10 cellular contexts compared by ENCODE assay signal in genomic region chr20:63750807-63751470, GRCh38. TPM values are rescaled to one million over a fixed set of nuclear protein-coding genes. Genes with fewer than 3 reads are reported as not detected.
DNase-seq lines count a peak whose midpoint lies in the region; ATAC-seq and TF ChIP-seq lines count a peak whose summit lies in the region.
"Had no signal": no experiment of that assay in that cellular context is flagged by ENCODE, and none has a peak within 500 bp of the region (broad histone marks: within the 10 kb centered on the region; RNA-seq: fewer than 3 reads in every experiment).

No MANE protein-coding gene starts in this region.

- H3K4me3 ChIP-seq in HUES6 (ENCODE audit: low read depth, low read length), result no peak overlapping the region; the same call in 1 of the 2 replicates
- H3K4me3 ChIP-seq: ovary had no signal

- peaks cover 32% of the 10 kb centered on the region for H3K4me1 ChIP-seq in HUES6 (ENCODE audit: control insufficient read depth, insufficient read depth, low read length)

- CTCF ChIA-PET in activated naive CD4-positive, alpha-beta T cell treated with anti-CD3 and anti-CD28 coated beads for 36 hours (lab: Charles Lee), result interaction anchor here (0.9 to 1.2 kb wide), 2 partner anchors 10 to 35 kb away, joined by 3 read pairs; no protein-coding TSS in a partner anchor

- H3K4me3 Mint-ChIP-seq in activated naive CD4-positive, alpha-beta T cell treated with anti-CD3 and anti-CD28 coated beads for 36 hours, result peak overlapping the region; percentile 52

- no peak overlapping the region for H3K27ac ChIP-seq in HUES6 (ENCODE audit: low read depth, low read length)
- H3K27ac ChIP-seq: ovary had no signal

- no peak for TF ChIP-seq POLR2A in erythroblast (IDR thresholded peaks at IDR 0.05; ENCODE audit: low read length)

- DNase-seq in T-helper 9 cell (peak; percentile 45), UCSD-AML1 (lab: John Stamatoyannopoulos, UW; ENCODE audit: unreplicated experiment) (no peak), erythroblast (lab: John Stamatoyannopoulos, UW) (no peak)
- DNase-seq in activated naive CD4-positive, alpha-beta T cell treated with anti-CD3 and anti-CD28 coated beads for 36 hours, result peak; percentile 72
- peak in 2 of 3 donors; percentile 46 to 52 for DNase-seq in stimulated activated CD4-positive, alpha-beta T cell treated with anti-CD3 and anti-CD28 coated beads, Interleukin-12 subunit alpha, Interleukin-12 subunit beta, amount 100 ng/mL, for 48 hours (ENCODE audit: low read depth in 2 of 3, low spot score in 1 of 3)
- DNase-seq: NCI-H187 treated with DMSO at 0.1 percent for 48 hours had no signal

- no peaks in the 10 kb centered on the region for H3K9me3 Mint-ChIP-seq in activated naive CD4-positive, alpha-beta T cell treated with anti-CD3 and anti-CD28 coated beads for 36 hours

- no peaks in the 10 kb centered on the region for H3K36me3 Mint-ChIP-seq in activated naive CD4-positive, alpha-beta T cell treated with anti-CD3 and anti-CD28 coated beads for 36 hours (ENCODE audit: low read depth)

- H3K9ac ChIP-seq in HUES6 (ENCODE audit: low read length), result peak overlapping the region; percentile 31

- ATAC-seq in HG03108 (IDR thresholded peaks at IDR 0.05; ENCODE audit: unreplicated experiment) (no peak), HG03439 (IDR thresholded peaks at IDR 0.05; ENCODE audit: unreplicated experiment) (no peak)

- intact Hi-C loops in activated naive CD4-positive, alpha-beta T cell treated with anti-CD3 and anti-CD28 coated beads for 36 hours (cut with micrococcal nuclease), result no loop called here

- peaks cover 6% of the 10 kb centered on the region; the same call in 1 of the 2 replicates for H3K36me3 ChIP-seq in HUES6 (ENCODE audit: control insufficient read depth, insufficient read depth, low read length)
- H3K36me3 ChIP-seq: ovary had no signal

- H3K27ac Mint-ChIP-seq in activated naive CD4-positive, alpha-beta T cell treated with anti-CD3 and anti-CD28 coated beads for 36 hours, result peak overlapping the region; percentile 69

- H3K9me3 ChIP-seq in HUES6 (ENCODE audit: control insufficient read depth, insufficient read depth, low read depth, low read length), result no peaks in the 10 kb centered on the region
- H3K9me3 ChIP-seq: ovary had no signal

- no peaks in the 10 kb centered on the region for H3K27me3 ChIP-seq in HUES6 (ENCODE audit: control insufficient read depth, insufficient read depth, low read length)
- H3K27me3 ChIP-seq: ovary had no signal

- H3K27me3 Mint-ChIP-seq in activated naive CD4-positive, alpha-beta T cell treated with anti-CD3 and anti-CD28 coated beads for 36 hours (ENCODE audit: low read depth), result no peaks in the 10 kb centered on the region

- H3K4me1 Mint-ChIP-seq in activated naive CD4-positive, alpha-beta T cell treated with anti-CD3 and anti-CD28 coated beads for 36 hours (ENCODE audit: low read depth), result peaks cover 16% of the 10 kb centered on the region

RNA-seq across cellular contexts. Expression of gene SLC2A4RG, which starts 11.4 kb away (rescaled TPM):
- total RNA-seq in activated naive CD4-positive, alpha-beta T cell treated with anti-CD3 and anti-CD28 coated beads for 36 hours, result 10 to 100 TPM; 22.4 to 24.8 TPM

RNA-seq across cellular contexts. Expression of gene LIME1, which starts 14.5 kb away (rescaled TPM):
- total RNA-seq in activated naive CD4-positive, alpha-beta T cell treated with anti-CD3 and anti-CD28 coated beads for 36 hours, result 1 to 10 TPM; 3.1 to 4.1 TPM

RNA-seq across cellular contexts. Expression of gene ZGPAT, which starts 43.1 kb away (rescaled TPM):
- 10 to 100 TPM; 15.3 to 18.0 TPM for total RNA-seq in activated naive CD4-positive, alpha-beta T cell treated with anti-CD3 and anti-CD28 coated beads for 36 hours

RNA-seq across cellular contexts. Expression of gene ARFRP1, which starts 43.2 kb away (rescaled TPM):
- total RNA-seq in activated naive CD4-positive, alpha-beta T cell treated with anti-CD3 and anti-CD28 coated beads for 36 hours, result 10 to 100 TPM; 45.6 to 49.2 TPM

RNA-seq across cellular contexts. Expression of gene TNFRSF6B, which starts 54.5 kb away (rescaled TPM):
- not detected for total RNA-seq in activated naive CD4-positive, alpha-beta T cell treated with anti-CD3 and anti-CD28 coated beads for 36 hours

Comparison
In these comparisons a context has a peak if more than half of its experiments do, and no peak if none do; other contexts are left out.
1. DNase-seq: peak in T-helper 9 cell (single experiment), activated naive CD4-positive, alpha-beta T cell treated with anti-CD3 and anti-CD28 coated beads for 36 hours (single experiment) and stimulated activated CD4-positive, alpha-beta T cell treated with anti-CD3 and anti-CD28 coated beads, Interleukin-12 subunit alpha, Interleukin-12 subunit beta, amount 100 ng/mL, for 48 hours (2 of 3); none in UCSD-AML1 (single experiment) and erythroblast (0 of 2).